8 cellular contexts compared by ENCODE assay signal in the genomic region with DNA sequence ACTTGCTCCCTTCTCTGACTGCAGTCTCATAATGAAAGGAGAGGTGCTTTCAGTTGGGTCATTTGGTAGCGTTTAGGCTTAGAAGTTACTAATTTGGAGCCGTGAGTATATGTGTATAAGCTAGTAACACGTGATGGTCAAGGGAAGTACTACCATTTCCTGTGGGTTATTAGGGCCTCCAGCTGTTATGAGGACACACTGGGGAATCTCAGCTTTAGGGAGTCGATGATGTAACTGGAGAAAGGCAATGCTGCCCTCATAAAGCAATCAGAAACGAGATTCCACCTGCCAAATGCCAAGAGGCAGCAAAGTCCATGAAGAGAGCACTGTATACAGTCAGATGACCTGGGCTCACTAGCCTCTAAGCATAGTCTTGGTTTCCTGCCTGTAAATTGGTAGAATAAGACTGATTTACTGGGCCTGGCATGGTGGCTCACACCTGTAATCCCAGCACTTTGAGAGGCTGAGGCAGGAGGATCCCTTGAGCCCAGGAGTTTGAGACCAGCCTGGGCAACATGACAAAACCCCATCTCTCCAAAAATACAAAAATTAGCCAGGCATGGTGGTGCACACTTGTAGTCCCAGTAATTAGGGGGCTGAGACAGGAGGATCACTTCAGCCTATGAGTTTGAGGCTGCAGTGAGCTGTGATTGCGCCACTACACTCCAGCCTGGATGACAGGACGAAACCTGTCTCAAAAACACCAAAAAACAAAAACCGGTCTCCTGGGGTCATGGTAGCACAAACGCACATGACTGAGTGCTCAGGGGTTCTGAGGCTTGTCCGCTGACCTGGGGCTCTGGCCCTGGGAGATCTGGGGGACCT. TPM values are rescaled to one million over a fixed set of nuclear protein-coding genes. Genes with fewer than 3 reads are reported as not detected.
A peak's percentile ranks its signal among the peaks of the same experiment; 100 is the strongest.
DNase-seq lines count a peak whose midpoint lies in the region; ATAC-seq, FAIRE-seq and TF ChIP-seq lines count a peak whose summit lies in the region.

No MANE protein-coding gene starts in this region.

- CTCF ChIA-PET in CD8-positive, alpha-beta T cell (lab: Charles Lee) = interaction anchor here (1.2 kb wide), 1 partner anchor 15 kb away, joined by 3 read pairs; no protein-coding TSS in a partner anchor

- no peaks in the 10 kb centered on the region for H3K27me3 ChIP-seq in CD8-positive, alpha-beta T cell (ENCODE audit: insufficient read depth, low read length)
- no peaks in the 10 kb centered on the region for H3K27me3 ChIP-seq in small intestine (ENCODE audit: control insufficient read depth in 2 of 2, insufficient read depth in 2 of 2, low read length in 2 of 2)
- no peaks in the 10 kb centered on the region for H3K27me3 ChIP-seq in WERI-Rb-1 (ENCODE audit: insufficient read depth, low read depth, severe bottlenecking)

- H3K4me1 Mint-ChIP-seq in CD8-positive, alpha-beta T cell (ENCODE audit: low read depth) = peaks cover 11% of the 10 kb centered on the region

- no peak overlapping the region for H3K27ac ChIP-seq in CD8-positive, alpha-beta T cell (ENCODE audit: low read depth, low read length)
- peak overlapping the region in 1 of 2 donors; percentile 65 for H3K27ac ChIP-seq in small intestine (ENCODE audit: low read depth in 1 of 2, low read length in 1 of 2)
- no peak overlapping the region; the same call in 1 of the 2 replicates for H3K27ac ChIP-seq in WERI-Rb-1

- POLR2A ChIA-PET in CD8-positive, alpha-beta T cell (lab: Charles Lee) = interaction anchor here (0.6 kb wide), 1 partner anchor 62 kb away, joined by 3 read pairs; no protein-coding TSS in a partner anchor

- DNase-seq in CD8-positive, alpha-beta T cell = no peak
- DNase-seq in RCC 7860 (ENCODE audit: low spot score) (peak; percentile 34), epithelial cell of proximal tubule (ENCODE audit: low read depth) (peak; percentile 25), small intestine (peak; percentile 75), WERI-Rb-1 (no peak), SHP77 treated with DMSO at 0.1 percent for 48 hours (lab: John Stamatoyannopoulos, UW) (no peak)

- intact Hi-C loops in CD8-positive, alpha-beta T cell (cut with DNase I, micrococcal nuclease) = no loop called here

- H3K27ac Mint-ChIP-seq in CD8-positive, alpha-beta T cell = peak overlapping the region; percentile 73

- H3K9me3 Mint-ChIP-seq in CD8-positive, alpha-beta T cell = no peaks in the 10 kb centered on the region

- peaks cover 15% of the 10 kb centered on the region for H3K36me3 ChIP-seq in CD8-positive, alpha-beta T cell (ENCODE audit: insufficient read depth, low read length)
- H3K36me3 ChIP-seq in small intestine (ENCODE audit: control insufficient read depth in 2 of 2, insufficient read depth in 2 of 2, low read length in 2 of 2) = peaks cover 10 to 17% of the 10 kb centered on the region in 2 donors
- peaks cover 38% of the 10 kb centered on the region for H3K36me3 ChIP-seq in WERI-Rb-1

- ATAC-seq in CD8-positive, alpha-beta T cell = no peak
- ATAC-seq in GM18907 (IDR thresholded peaks at IDR 0.05; ENCODE audit: unreplicated experiment) = peak; percentile 87
- ATAC-seq in HG03060 (IDR thresholded peaks at IDR 0.05; ENCODE audit: low read depth, unreplicated experiment) = peak; percentile 73

- no peaks in the 10 kb centered on the region for H3K27me3 Mint-ChIP-seq in CD8-positive, alpha-beta T cell (ENCODE audit: low read depth)

- FAIRE-seq in RCC 7860 (lab: Jason Lieb, UNC) = no peak
- FAIRE-seq in small intestine (lab: Jason Lieb, UNC) = no peak

- no peak overlapping the region for H3K4me3 Mint-ChIP-seq in CD8-positive, alpha-beta T cell

- no peaks in the 10 kb centered on the region for H3K4me1 ChIP-seq in CD8-positive, alpha-beta T cell (ENCODE audit: insufficient read depth, low read length)
- no peaks in the 10 kb centered on the region for H3K4me1 ChIP-seq in small intestine (ENCODE audit: control insufficient read depth in 2 of 2, insufficient read depth in 1 of 2, low read depth in 1 of 2, low read length in 1 of 2)

- H3K4me3 ChIP-seq in CD8-positive, alpha-beta T cell (ENCODE audit: low read depth, low read length) = no peak overlapping the region
- H3K4me3 ChIP-seq in epithelial cell of proximal tubule (ENCODE audit: low read depth, low read length) = no peak overlapping the region
- no peak overlapping the region for H3K4me3 ChIP-seq in small intestine (ENCODE audit: low read depth in 1 of 2, low read length in 2 of 2)
- no peak overlapping the region for H3K4me3 ChIP-seq in WERI-Rb-1 (ENCODE audit: low read depth, low read length)

- WGBS in small intestine, 3 donors = 47 to 48% (median 47%) methylated on average over 10 of the region's 10 CpGs

- no peaks in the 10 kb centered on the region for H3K9me3 ChIP-seq in CD8-positive, alpha-beta T cell (ENCODE audit: low read length)
- no peaks in the 10 kb centered on the region for H3K9me3 ChIP-seq in small intestine (ENCODE audit: control insufficient read depth, low read depth)
- H3K9me3 ChIP-seq in WERI-Rb-1 (ENCODE audit: severe bottlenecking) = no peaks in the 10 kb centered on the region

- TF ChIP-seq CTCF in CD8-positive, alpha-beta T cell (IDR thresholded peaks at IDR 0.05) = no peak
- TF ChIP-seq CTCF in epithelial cell of proximal tubule (conservative IDR thresholded peaks at IDR 0.05; ENCODE audit: low read depth, low read length) (no peak), WERI-Rb-1 (IDR thresholded peaks at IDR 0.05; ENCODE audit: low read depth, low read length) (no peak)

- H3K36me3 Mint-ChIP-seq in CD8-positive, alpha-beta T cell = peaks cover 27% of the 10 kb centered on the region

RNA-seq across cellular contexts. Expression of gene SF3B3, which starts 53.0 kb away (rescaled TPM):
- total RNA-seq in CD8-positive, alpha-beta T cell = 100 to 1,000 TPM; 142 TPM
- total RNA-seq in epithelial cell of proximal tubule = 65.9 and 168 TPM in 2 replicates
- 10 to 100 TPM; 33.3 to 91.9 (median 46.7) TPM for polyA plus RNA-seq in small intestine

RNA-seq across cellular contexts. Expression of gene COG4, which starts 53.3 kb away (rescaled TPM):
- total RNA-seq in CD8-positive, alpha-beta T cell = 10 to 100 TPM; 19.7 to 21.0 TPM
- total RNA-seq in epithelial cell of proximal tubule = 49.5 and 57.6 TPM in 2 replicates
- polyA plus RNA-seq in small intestine = 10 to 100 TPM; 48.1 to 93.5 (median 50.8) TPM

Comparison
In these comparisons a context has a peak if more than half of its experiments do, and no peak if none do; other contexts are left out.
1. DNase-seq: peak in RCC 7860 (single experiment), epithelial cell of proximal tubule (single experiment) and small intestine (single experiment); none in CD8-positive, alpha-beta T cell (0 of 7), WERI-Rb-1 (single experiment) and SHP77 treated with DMSO at 0.1 percent for 48 hours (single experiment).